Comparison of ENCODE assay signal across 1 cellular context in the genomic region with DNA sequence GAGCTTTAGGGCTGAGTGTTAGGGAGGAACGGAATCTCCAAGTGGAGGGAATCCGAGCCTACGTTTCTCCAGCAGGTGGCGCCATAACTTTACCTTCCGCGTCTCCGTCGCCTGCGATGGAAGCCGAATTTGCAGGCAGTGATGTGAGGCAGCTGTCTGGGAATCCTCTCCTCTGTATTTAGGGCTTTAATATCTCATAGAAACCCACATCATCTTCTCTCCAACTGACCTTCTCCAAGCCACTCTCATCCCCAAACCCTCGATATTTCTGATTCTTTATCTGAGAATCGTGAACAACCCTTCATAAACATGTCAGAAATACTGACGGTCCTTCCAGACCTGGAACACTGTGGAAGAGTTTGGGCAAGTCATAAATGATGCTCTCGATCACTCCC.
TF ChIP-seq lines count a peak whose summit lies in the region.

No MANE protein-coding gene starts in this region.

TF ChIP-seq in HepG2, 621 proteins besides CTCF, POLR2A, EP300 and RAD21 (continued from another document and continues in another):
- TF ChIP-seq, protein P1, sequence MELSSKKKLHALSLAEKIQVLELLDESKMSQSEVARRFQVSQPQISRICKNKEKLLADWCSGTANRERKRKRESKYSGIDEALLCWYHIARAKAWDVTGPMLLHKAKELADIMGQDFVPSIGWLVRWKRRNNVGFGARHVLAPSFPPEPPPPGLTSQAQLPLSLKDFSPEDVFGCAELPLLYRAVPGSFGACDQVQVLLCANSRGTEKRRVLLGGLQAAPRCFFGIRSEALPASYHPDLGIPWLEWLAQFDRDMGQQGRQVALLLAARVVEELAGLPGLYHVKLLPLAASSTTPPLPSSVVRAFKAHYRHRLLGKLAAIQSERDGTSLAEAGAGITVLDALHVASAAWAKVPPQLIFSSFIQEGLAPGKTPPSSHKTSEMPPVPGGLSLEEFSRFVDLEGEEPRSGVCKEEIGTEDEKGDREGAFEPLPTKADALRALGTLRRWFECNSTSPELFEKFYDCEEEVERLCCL (CRISPR knock-in tag; IDR thresholded peaks at IDR 0.05; ENCODE audit: borderline replicate concordance) = no peak
- TF ChIP-seq, protein P2, sequence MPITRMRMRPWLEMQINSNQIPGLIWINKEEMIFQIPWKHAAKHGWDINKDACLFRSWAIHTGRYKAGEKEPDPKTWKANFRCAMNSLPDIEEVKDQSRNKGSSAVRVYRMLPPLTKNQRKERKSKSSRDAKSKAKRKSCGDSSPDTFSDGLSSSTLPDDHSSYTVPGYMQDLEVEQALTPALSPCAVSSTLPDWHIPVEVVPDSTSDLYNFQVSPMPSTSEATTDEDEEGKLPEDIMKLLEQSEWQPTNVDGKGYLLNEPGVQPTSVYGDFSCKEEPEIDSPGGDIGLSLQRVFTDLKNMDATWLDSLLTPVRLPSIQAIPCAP (CRISPR knock-in tag; IDR thresholded peaks at IDR 0.05; ENCODE audit: low read depth) = no peak
- TF ChIP-seq, protein P3, sequence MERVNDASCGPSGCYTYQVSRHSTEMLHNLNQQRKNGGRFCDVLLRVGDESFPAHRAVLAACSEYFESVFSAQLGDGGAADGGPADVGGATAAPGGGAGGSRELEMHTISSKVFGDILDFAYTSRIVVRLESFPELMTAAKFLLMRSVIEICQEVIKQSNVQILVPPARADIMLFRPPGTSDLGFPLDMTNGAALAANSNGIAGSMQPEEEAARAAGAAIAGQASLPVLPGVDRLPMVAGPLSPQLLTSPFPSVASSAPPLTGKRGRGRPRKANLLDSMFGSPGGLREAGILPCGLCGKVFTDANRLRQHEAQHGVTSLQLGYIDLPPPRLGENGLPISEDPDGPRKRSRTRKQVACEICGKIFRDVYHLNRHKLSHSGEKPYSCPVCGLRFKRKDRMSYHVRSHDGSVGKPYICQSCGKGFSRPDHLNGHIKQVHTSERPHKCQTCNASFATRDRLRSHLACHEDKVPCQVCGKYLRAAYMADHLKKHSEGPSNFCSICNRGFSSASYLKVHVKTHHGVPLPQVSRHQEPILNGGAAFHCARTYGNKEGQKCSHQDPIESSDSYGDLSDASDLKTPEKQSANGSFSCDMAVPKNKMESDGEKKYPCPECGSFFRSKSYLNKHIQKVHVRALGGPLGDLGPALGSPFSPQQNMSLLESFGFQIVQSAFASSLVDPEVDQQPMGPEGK (CRISPR knock-in tag; IDR thresholded peaks at IDR 0.05) = 0 out of 2 replicates have a peak, but pooled peaks have one; percentile 20
- TF ChIP-seq, protein P4, sequence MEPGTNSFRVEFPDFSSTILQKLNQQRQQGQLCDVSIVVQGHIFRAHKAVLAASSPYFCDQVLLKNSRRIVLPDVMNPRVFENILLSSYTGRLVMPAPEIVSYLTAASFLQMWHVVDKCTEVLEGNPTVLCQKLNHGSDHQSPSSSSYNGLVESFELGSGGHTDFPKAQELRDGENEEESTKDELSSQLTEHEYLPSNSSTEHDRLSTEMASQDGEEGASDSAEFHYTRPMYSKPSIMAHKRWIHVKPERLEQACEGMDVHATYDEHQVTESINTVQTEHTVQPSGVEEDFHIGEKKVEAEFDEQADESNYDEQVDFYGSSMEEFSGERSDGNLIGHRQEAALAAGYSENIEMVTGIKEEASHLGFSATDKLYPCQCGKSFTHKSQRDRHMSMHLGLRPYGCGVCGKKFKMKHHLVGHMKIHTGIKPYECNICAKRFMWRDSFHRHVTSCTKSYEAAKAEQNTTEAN (CRISPR knock-in tag; conservative IDR thresholded peaks at IDR 0.05) = no peak
- TF ChIP-seq ZNF337 (CRISPR knock-in tag; IDR thresholded peaks at IDR 0.05; ENCODE audit: borderline replicate concordance, low read depth) = no peak
- TF ChIP-seq ZNF274 (CRISPR knock-in tag; IDR thresholded peaks at IDR 0.05) = 0 out of 2 replicates have a peak, but pooled peaks have one; percentile 20
- TF ChIP-seq, protein P5, sequence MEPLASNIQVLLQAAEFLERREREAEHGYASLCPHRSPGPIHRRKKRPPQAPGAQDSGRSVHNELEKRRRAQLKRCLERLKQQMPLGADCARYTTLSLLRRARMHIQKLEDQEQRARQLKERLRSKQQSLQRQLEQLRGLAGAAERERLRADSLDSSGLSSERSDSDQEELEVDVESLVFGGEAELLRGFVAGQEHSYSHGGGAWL (CRISPR knock-in tag; IDR thresholded peaks at IDR 0.05) = 0 out of 2 replicates have a peak, but pooled peaks have one; percentile 34
- no peak for TF ChIP-seq ZNF468 (CRISPR knock-in tag; IDR thresholded peaks at IDR 0.05)
- no peak for TF ChIP-seq JARID2 (CRISPR knock-in tag; IDR thresholded peaks at IDR 0.05; ENCODE audit: insufficient replicate concordance)
- TF ChIP-seq EED (CRISPR knock-in tag; IDR thresholded peaks at IDR 0.05) = no peak
- TF ChIP-seq, protein P6, sequence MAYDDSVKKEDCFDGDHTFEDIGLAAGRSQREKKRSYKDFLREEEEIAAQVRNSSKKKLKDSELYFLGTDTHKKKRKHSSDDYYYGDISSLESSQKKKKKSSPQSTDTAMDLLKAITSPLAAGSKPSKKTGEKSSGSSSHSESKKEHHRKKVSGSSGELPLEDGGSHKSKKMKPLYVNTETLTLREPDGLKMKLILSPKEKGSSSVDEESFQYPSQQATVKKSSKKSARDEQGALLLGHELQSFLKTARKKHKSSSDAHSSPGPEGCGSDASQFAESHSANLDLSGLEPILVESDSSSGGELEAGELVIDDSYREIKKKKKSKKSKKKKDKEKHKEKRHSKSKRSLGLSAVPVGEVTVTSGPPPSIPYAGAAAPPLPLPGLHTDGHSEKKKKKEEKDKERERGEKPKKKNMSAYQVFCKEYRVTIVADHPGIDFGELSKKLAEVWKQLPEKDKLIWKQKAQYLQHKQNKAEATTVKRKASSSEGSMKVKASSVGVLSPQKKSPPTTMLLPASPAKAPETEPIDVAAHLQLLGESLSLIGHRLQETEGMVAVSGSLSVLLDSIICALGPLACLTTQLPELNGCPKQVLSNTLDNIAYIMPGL (CRISPR knock-in tag; IDR thresholded peaks at IDR 0.05; ENCODE audit: borderline replicate concordance in 1 of 2, low read depth in 1 of 2) = 0 out of 4 replicates have a peak, but pooled peaks of 1 of the 2 experiments have one; percentile 54
- TF ChIP-seq FOXA3 (CRISPR knock-in tag; IDR thresholded peaks at IDR 0.05) = 0 out of 2 replicates have a peak, but pooled peaks have one; percentile 22
- TF ChIP-seq, protein P7, sequence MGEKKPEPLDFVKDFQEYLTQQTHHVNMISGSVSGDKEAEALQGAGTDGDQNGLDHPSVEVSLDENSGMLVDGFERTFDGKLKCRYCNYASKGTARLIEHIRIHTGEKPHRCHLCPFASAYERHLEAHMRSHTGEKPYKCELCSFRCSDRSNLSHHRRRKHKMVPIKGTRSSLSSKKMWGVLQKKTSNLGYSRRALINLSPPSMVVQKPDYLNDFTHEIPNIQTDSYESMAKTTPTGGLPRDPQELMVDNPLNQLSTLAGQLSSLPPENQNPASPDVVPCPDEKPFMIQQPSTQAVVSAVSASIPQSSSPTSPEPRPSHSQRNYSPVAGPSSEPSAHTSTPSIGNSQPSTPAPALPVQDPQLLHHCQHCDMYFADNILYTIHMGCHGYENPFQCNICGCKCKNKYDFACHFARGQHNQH (CRISPR knock-in tag; IDR thresholded peaks at IDR 0.05) = peak; percentile 63; the same call in 1 of the 2 replicates
- TF ChIP-seq RXRB (CRISPR knock-in tag; IDR thresholded peaks at IDR 0.05; ENCODE audit: borderline replicate concordance) = peak; percentile 33; the same call in 1 of the 2 replicates
- TF ChIP-seq ZSCAN9 (CRISPR knock-in tag; IDR thresholded peaks at IDR 0.05; ENCODE audit: borderline replicate concordance) = 0 out of 2 replicates have a peak, but pooled peaks have one; percentile 14
- TF ChIP-seq, protein P8, sequence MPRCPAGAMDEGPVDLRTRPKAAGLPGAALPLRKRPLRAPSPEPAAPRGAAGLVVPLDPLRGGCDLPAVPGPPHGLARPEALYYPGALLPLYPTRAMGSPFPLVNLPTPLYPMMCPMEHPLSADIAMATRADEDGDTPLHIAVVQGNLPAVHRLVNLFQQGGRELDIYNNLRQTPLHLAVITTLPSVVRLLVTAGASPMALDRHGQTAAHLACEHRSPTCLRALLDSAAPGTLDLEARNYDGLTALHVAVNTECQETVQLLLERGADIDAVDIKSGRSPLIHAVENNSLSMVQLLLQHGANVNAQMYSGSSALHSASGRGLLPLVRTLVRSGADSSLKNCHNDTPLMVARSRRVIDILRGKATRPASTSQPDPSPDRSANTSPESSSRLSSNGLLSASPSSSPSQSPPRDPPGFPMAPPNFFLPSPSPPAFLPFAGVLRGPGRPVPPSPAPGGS (CRISPR knock-in tag; IDR thresholded peaks at IDR 0.05) = 0 out of 2 replicates have a peak, but pooled peaks have one; percentile 45
- TF ChIP-seq MED8 (CRISPR knock-in tag; IDR thresholded peaks at IDR 0.05; ENCODE audit: insufficient replicate concordance) = no peak
- TF ChIP-seq, protein P9, sequence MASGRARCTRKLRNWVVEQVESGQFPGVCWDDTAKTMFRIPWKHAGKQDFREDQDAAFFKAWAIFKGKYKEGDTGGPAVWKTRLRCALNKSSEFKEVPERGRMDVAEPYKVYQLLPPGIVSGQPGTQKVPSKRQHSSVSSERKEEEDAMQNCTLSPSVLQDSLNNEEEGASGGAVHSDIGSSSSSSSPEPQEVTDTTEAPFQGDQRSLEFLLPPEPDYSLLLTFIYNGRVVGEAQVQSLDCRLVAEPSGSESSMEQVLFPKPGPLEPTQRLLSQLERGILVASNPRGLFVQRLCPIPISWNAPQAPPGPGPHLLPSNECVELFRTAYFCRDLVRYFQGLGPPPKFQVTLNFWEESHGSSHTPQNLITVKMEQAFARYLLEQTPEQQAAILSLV (CRISPR knock-in tag; IDR thresholded peaks at IDR 0.05; ENCODE audit: borderline replicate concordance) = 0 out of 2 replicates have a peak, but pooled peaks have one; percentile 29
- TF ChIP-seq, protein P10, sequence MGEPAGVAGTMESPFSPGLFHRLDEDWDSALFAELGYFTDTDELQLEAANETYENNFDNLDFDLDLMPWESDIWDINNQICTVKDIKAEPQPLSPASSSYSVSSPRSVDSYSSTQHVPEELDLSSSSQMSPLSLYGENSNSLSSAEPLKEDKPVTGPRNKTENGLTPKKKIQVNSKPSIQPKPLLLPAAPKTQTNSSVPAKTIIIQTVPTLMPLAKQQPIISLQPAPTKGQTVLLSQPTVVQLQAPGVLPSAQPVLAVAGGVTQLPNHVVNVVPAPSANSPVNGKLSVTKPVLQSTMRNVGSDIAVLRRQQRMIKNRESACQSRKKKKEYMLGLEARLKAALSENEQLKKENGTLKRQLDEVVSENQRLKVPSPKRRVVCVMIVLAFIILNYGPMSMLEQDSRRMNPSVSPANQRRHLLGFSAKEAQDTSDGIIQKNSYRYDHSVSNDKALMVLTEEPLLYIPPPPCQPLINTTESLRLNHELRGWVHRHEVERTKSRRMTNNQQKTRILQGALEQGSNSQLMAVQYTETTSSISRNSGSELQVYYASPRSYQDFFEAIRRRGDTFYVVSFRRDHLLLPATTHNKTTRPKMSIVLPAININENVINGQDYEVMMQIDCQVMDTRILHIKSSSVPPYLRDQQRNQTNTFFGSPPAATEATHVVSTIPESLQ (CRISPR knock-in tag; conservative IDR thresholded peaks at IDR 0.05) = 0 out of 2 replicates have a peak, but pooled peaks have one; percentile 37
- no peak for TF ChIP-seq ZNF605 (CRISPR knock-in tag; IDR thresholded peaks at IDR 0.05)
- 0 out of 2 replicates have a peak, but pooled peaks have one; percentile 42 for TF ChIP-seq YEATS2 (CRISPR knock-in tag; IDR thresholded peaks at IDR 0.05; ENCODE audit: borderline replicate concordance)
- TF ChIP-seq ZNF224 (CRISPR knock-in tag; IDR thresholded peaks at IDR 0.05) = no peak
- TF ChIP-seq, protein P11, sequence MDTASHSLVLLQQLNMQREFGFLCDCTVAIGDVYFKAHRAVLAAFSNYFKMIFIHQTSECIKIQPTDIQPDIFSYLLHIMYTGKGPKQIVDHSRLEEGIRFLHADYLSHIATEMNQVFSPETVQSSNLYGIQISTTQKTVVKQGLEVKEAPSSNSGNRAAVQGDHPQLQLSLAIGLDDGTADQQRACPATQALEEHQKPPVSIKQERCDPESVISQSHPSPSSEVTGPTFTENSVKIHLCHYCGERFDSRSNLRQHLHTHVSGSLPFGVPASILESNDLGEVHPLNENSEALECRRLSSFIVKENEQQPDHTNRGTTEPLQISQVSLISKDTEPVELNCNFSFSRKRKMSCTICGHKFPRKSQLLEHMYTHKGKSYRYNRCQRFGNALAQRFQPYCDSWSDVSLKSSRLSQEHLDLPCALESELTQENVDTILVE (CRISPR knock-in tag; IDR thresholded peaks at IDR 0.05) = peak; percentile 52; the same call in 1 of the 2 replicates
- TF ChIP-seq, protein P12, sequence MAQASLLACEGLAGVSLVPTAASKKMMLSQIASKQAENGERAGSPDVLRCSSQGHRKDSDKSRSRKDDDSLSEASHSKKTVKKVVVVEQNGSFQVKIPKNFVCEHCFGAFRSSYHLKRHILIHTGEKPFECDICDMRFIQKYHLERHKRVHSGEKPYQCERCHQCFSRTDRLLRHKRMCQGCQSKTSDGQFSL (CRISPR knock-in tag; IDR thresholded peaks at IDR 0.05) = no peak
- no peak for TF ChIP-seq ZNF547 (CRISPR knock-in tag; IDR thresholded peaks at IDR 0.05)
- TF ChIP-seq RARA (CRISPR knock-in tag; IDR thresholded peaks at IDR 0.05) = 0 out of 2 replicates have a peak, but pooled peaks have one; percentile 24
- TF ChIP-seq ZSCAN12 (CRISPR knock-in tag; IDR thresholded peaks at IDR 0.05) = no peak
- TF ChIP-seq YY1 (IDR thresholded peaks at IDR 0.05; ENCODE audit: insufficient read depth, insufficient replicate concordance, low read depth, low read length) = peak; percentile 29
- no peak for TF ChIP-seq ZKSCAN5 (CRISPR knock-in tag; IDR thresholded peaks at IDR 0.05)
- TF ChIP-seq STAG1 (CRISPR knock-in tag; IDR thresholded peaks at IDR 0.05) = peak; percentile 99
- TF ChIP-seq KDM2A (CRISPR knock-in tag; IDR thresholded peaks at IDR 0.05; ENCODE audit: borderline replicate concordance, low read depth) = peak; percentile 78
- 0 out of 2 replicates have a peak, but pooled peaks have one; percentile 59 for TF ChIP-seq KLF6 (CRISPR knock-in tag; IDR thresholded peaks at IDR 0.05)
- TF ChIP-seq, protein P13, sequence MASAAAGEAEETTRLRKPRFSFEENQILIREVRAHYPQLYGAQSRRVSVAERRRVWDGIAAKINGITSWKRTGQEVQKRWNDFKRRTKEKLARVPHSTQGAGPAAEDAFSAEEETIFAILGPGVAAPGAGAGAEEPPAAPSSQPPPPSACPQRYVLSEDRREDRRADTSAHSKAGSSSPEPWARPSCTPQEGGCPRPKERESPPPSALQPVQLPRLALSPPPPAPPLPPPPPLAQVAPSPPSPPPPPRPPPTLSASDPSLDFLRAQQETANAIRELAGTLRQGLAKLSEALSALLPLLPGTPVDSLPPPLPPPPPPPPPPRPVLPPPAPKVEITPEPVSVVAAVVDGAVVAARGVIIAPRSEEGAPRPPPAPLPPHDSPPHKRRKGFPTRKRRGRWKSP (CRISPR knock-in tag; IDR thresholded peaks at IDR 0.05) = peak; percentile 26; the same call in 1 of the 2 replicates
- no peak for TF ChIP-seq PAWR (CRISPR knock-in tag; IDR thresholded peaks at IDR 0.05; ENCODE audit: borderline replicate concordance)
- TF ChIP-seq, protein P14, sequence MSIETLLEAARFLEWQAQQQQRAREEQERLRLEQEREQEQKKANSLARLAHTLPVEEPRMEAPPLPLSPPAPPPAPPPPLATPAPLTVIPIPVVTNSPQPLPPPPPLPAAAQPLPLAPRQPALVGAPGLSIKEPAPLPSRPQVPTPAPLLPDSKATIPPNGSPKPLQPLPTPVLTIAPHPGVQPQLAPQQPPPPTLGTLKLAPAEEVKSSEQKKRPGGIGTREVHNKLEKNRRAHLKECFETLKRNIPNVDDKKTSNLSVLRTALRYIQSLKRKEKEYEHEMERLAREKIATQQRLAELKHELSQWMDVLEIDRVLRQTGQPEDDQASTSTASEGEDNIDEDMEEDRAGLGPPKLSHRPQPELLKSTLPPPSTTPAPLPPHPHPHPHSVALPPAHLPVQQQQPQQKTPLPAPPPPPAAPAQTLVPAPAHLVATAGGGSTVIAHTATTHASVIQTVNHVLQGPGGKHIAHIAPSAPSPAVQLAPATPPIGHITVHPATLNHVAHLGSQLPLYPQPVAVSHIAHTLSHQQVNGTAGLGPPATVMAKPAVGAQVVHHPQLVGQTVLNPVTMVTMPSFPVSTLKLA (IDR thresholded peaks at IDR 0.05) = no peak
